In the genomic region with DNA sequence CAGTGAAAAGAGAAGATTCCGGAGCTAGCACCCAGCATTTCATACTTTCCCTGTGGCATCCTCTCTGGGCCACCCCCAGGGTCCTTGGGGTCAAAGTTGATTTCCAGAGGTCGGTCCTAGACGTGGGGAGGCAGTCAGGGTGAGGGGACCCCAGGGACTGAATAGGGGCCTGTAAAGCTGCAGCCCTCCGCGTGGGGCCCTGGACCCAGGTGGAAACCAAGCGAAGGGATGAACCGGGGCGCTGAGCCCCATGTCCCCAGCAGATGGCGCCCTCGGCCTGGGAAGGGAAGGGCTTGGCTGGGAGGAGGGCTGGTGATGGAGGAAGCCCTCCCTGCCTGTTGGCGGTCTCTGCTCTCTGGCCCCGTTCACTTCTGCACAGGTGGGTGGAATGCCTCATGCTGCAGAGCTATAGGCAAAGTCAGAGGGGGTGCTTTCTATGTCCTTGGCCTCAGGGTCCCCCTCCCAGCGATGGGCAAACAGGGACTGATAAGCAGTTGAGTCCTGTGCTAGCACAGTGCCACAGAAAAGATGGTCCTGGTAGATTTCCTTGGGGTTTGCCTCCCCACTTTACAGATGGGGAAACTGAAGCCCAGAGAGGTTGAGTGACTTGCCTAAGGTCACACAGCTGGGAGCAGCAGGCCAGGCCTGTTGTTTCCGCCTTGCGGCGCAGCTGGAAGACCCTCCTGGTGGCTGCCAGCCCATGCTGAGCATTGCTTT, we compare ENCODE assay signal across 1 cellular context.
TF ChIP-seq lines count a peak whose summit lies in the region.

No MANE protein-coding gene starts in this region.

TF ChIP-seq in WTC11, 78 proteins besides CTCF, POLR2A, EP300 and RAD21 (continued from another document):
- TF ChIP-seq, protein P1, sequence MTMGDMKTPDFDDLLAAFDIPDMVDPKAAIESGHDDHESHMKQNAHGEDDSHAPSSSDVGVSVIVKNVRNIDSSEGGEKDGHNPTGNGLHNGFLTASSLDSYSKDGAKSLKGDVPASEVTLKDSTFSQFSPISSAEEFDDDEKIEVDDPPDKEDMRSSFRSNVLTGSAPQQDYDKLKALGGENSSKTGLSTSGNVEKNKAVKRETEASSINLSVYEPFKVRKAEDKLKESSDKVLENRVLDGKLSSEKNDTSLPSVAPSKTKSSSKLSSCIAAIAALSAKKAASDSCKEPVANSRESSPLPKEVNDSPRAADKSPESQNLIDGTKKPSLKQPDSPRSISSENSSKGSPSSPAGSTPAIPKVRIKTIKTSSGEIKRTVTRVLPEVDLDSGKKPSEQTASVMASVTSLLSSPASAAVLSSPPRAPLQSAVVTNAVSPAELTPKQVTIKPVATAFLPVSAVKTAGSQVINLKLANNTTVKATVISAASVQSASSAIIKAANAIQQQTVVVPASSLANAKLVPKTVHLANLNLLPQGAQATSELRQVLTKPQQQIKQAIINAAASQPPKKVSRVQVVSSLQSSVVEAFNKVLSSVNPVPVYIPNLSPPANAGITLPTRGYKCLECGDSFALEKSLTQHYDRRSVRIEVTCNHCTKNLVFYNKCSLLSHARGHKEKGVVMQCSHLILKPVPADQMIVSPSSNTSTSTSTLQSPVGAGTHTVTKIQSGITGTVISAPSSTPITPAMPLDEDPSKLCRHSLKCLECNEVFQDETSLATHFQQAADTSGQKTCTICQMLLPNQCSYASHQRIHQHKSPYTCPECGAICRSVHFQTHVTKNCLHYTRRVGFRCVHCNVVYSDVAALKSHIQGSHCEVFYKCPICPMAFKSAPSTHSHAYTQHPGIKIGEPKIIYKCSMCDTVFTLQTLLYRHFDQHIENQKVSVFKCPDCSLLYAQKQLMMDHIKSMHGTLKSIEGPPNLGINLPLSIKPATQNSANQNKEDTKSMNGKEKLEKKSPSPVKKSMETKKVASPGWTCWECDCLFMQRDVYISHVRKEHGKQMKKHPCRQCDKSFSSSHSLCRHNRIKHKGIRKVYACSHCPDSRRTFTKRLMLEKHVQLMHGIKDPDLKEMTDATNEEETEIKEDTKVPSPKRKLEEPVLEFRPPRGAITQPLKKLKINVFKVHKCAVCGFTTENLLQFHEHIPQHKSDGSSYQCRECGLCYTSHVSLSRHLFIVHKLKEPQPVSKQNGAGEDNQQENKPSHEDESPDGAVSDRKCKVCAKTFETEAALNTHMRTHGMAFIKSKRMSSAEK (CRISPR knock-in tag; IDR thresholded peaks at IDR 0.05; ENCODE audit: borderline replicate concordance) = no peak
- no peak for TF ChIP-seq RELA (CRISPR knock-in tag; IDR thresholded peaks at IDR 0.05; ENCODE audit: borderline replicate concordance)
- TF ChIP-seq IRF2 (CRISPR knock-in tag; IDR thresholded peaks at IDR 0.05; ENCODE audit: borderline replicate concordance, low read depth) = no peak
- no peak for TF ChIP-seq ZNF317 (CRISPR knock-in tag; IDR thresholded peaks at IDR 0.05; ENCODE audit: borderline replicate concordance, low read depth)
- no peak for TF ChIP-seq EMX1 (CRISPR knock-in tag; IDR thresholded peaks at IDR 0.05)
- no peak for TF ChIP-seq TCF7 (CRISPR knock-in tag; IDR thresholded peaks at IDR 0.05; ENCODE audit: low read depth)
- TF ChIP-seq GABPB1 (CRISPR knock-in tag; IDR thresholded peaks at IDR 0.05) = no peak
- no peak for TF ChIP-seq CBFB (CRISPR knock-in tag; IDR thresholded peaks at IDR 0.05; ENCODE audit: low read depth)
- no peak for TF ChIP-seq NR2C2 (CRISPR knock-in tag; IDR thresholded peaks at IDR 0.05)
- no peak for TF ChIP-seq PRRX2 (CRISPR knock-in tag; IDR thresholded peaks at IDR 0.05)
- TF ChIP-seq, protein P2, sequence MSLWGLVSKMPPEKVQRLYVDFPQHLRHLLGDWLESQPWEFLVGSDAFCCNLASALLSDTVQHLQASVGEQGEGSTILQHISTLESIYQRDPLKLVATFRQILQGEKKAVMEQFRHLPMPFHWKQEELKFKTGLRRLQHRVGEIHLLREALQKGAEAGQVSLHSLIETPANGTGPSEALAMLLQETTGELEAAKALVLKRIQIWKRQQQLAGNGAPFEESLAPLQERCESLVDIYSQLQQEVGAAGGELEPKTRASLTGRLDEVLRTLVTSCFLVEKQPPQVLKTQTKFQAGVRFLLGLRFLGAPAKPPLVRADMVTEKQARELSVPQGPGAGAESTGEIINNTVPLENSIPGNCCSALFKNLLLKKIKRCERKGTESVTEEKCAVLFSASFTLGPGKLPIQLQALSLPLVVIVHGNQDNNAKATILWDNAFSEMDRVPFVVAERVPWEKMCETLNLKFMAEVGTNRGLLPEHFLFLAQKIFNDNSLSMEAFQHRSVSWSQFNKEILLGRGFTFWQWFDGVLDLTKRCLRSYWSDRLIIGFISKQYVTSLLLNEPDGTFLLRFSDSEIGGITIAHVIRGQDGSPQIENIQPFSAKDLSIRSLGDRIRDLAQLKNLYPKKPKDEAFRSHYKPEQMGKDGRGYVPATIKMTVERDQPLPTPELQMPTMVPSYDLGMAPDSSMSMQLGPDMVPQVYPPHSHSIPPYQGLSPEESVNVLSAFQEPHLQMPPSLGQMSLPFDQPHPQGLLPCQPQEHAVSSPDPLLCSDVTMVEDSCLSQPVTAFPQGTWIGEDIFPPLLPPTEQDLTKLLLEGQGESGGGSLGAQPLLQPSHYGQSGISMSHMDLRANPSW (CRISPR knock-in tag; conservative IDR thresholded peaks at IDR 0.05; ENCODE audit: low read depth) = no peak
- no peak for TF ChIP-seq ZNF416 (CRISPR knock-in tag; IDR thresholded peaks at IDR 0.05)
- TF ChIP-seq ZNF263 (CRISPR knock-in tag; IDR thresholded peaks at IDR 0.05; ENCODE audit: low read depth) = no peak
- TF ChIP-seq, protein P3, sequence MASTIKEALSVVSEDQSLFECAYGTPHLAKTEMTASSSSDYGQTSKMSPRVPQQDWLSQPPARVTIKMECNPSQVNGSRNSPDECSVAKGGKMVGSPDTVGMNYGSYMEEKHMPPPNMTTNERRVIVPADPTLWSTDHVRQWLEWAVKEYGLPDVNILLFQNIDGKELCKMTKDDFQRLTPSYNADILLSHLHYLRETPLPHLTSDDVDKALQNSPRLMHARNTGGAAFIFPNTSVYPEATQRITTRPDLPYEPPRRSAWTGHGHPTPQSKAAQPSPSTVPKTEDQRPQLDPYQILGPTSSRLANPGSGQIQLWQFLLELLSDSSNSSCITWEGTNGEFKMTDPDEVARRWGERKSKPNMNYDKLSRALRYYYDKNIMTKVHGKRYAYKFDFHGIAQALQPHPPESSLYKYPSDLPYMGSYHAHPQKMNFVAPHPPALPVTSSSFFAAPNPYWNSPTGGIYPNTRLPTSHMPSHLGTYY (CRISPR knock-in tag; IDR thresholded peaks at IDR 0.05) = no peak
- TF ChIP-seq SMAD3 (CRISPR knock-in tag; IDR thresholded peaks at IDR 0.05; ENCODE audit: borderline replicate concordance) = no peak
- TF ChIP-seq MAX (CRISPR knock-in tag; IDR thresholded peaks at IDR 0.05) = 0 out of 2 replicates have a peak, but pooled peaks have one; percentile 23
